Comparison of ENCODE assay signal across 19 cellular contexts in genomic region chr5:141926434-141926833, GRCh38. TPM values are rescaled to one million over a fixed set of nuclear protein-coding genes. Genes with fewer than 3 reads are reported as not detected.
DNase-seq lines count a peak whose midpoint lies in the region; ATAC-seq, FAIRE-seq and TF ChIP-seq lines count a peak whose summit lies in the region.
"Had no signal": no experiment of that assay in that cellular context is flagged by ENCODE, and none has a peak within 500 bp of the region (broad histone marks: within the 10 kb centered on the region; RNA-seq: fewer than 3 reads in every experiment).

No MANE protein-coding gene starts in this region.

- H3K36me3 Mint-ChIP-seq in activated naive CD4-positive, alpha-beta T cell treated with anti-CD3 and anti-CD28 coated beads, Interleukin-2, amount 50 U/mL, for 24 hours = peaks cover 23% of the 10 kb centered on the region
- peaks cover 33% of the 10 kb centered on the region for H3K36me3 Mint-ChIP-seq in activated naive CD4-positive, alpha-beta T cell treated with anti-CD3 and anti-CD28 coated beads for 36 hours (ENCODE audit: low read depth)

- CTCF ChIA-PET in activated naive CD4-positive, alpha-beta T cell treated with anti-CD3 and anti-CD28 coated beads for 36 hours (lab: Charles Lee) = no interaction called here
- CTCF ChIA-PET in HepG2 (lab: Yijun Ruan, JAX; ENCODE audit: low intra/inter-chr PET ratio, low total read pairs) = no interaction called here

- POLR2A ChIA-PET in HepG2 (lab: Yijun Ruan, JAX) = no interaction called here

- H3K27ac ChIP-seq in HepG2 (ENCODE audit: extremely low read length, insufficient read depth, low read length) (no peak overlapping the region), osteoblast (ENCODE audit: low read depth, low read length) (no peak overlapping the region)
- H3K27ac ChIP-seq: 22Rv1; BLaER1 treated with 17β-estradiol and CSF1 and Interleukin-3, amounts not matched to agents 10 nM and 100 nM; GM23248 had no signal

- in situ Hi-C loops in HepG2 (cut with HindIII; ENCODE audit: extremely low pct_ligation_motif_present, low pct_unique_long_range_greater_than_20kb) = no loop called here

- H3K9ac ChIP-seq in Loucy (ENCODE audit: low read depth, low read length, poor library complexity, severe bottlenecking) (no peak overlapping the region), HepG2 (ENCODE audit: insufficient read depth, low read depth, low read length) (no peak overlapping the region)
- H3K9ac ChIP-seq: GM23248 had no signal

- TF ChIP-seq RAD21 in HepG2 (CRISPR knock-in tag; IDR thresholded peaks at IDR 0.05) = no peak

- FAIRE-seq in HepG2 (lab: Jason Lieb, UNC) = no peak
- no peak for FAIRE-seq in RCC 7860 (lab: Jason Lieb, UNC)
- FAIRE-seq: GM12878, GM18507, H54 had no signal

- no peaks in the 10 kb centered on the region for H3K27me3 Mint-ChIP-seq in activated naive CD4-positive, alpha-beta T cell treated with anti-CD3 and anti-CD28 coated beads, Interleukin-2, amount 50 U/mL, for 24 hours
- no peaks in the 10 kb centered on the region for H3K27me3 Mint-ChIP-seq in activated naive CD4-positive, alpha-beta T cell treated with anti-CD3 and anti-CD28 coated beads for 36 hours (ENCODE audit: low read depth)
- H3K27me3 Mint-ChIP-seq: CD4-positive, CD25-positive, alpha-beta regulatory T cell had no signal

- H2AFZ ChIP-seq in Loucy (ENCODE audit: low read length) (no peak overlapping the region), HepG2 (ENCODE audit: low read length) (no peak overlapping the region), osteoblast (ENCODE audit: low read length) (no peak overlapping the region)
- H2AFZ ChIP-seq: GM23248 had no signal

- H3K4me3 ChIP-seq in Loucy (ENCODE audit: low read length, poor library complexity, severe bottlenecking) = no peak overlapping the region
- H3K4me3 ChIP-seq in HepG2 (replicated peaks in 1 of 3; ENCODE audit: insufficient read depth in 1 of 3, low read depth in 2 of 3, low read length in 3 of 3) = no peak overlapping the region
- no peak overlapping the region for H3K4me3 ChIP-seq in osteoblast (ENCODE audit: insufficient read depth, low read length)
- H3K4me3 ChIP-seq: BLaER1 treated with 17β-estradiol and CSF1 and Interleukin-3, amounts not matched to agents 10 nM and 100 nM; GM12878; GM23248 had no signal

- no peak for ATAC-seq in HepG2
- ATAC-seq in HG03342 (IDR thresholded peaks at IDR 0.05; ENCODE audit: unreplicated experiment) = no peak
- ATAC-seq in HG03469 (IDR thresholded peaks at IDR 0.05; ENCODE audit: unreplicated experiment) = no peak
- ATAC-seq: GM12878, HCT116 had no signal

- WGBS in HepG2 (ENCODE audit: low lambda C conversion rate) = 90% methylated on average over 2 of the region's 2 CpGs

- BruUV-seq in HepG2 (replicated peaks; lab: Mats Ljungman, UMichigan) = no TSS peak

- no peak overlapping the region for H3K27ac Mint-ChIP-seq in activated naive CD4-positive, alpha-beta T cell treated with anti-CD3 and anti-CD28 coated beads, Interleukin-2, amount 50 U/mL, for 24 hours
- no peak overlapping the region for H3K27ac Mint-ChIP-seq in activated naive CD4-positive, alpha-beta T cell treated with anti-CD3 and anti-CD28 coated beads for 36 hours

- no peaks in the 10 kb centered on the region for H3K9me2 ChIP-seq in Loucy (replicated peaks; ENCODE audit: low read depth, low read length)

- H3K4me1 ChIP-seq in Loucy (ENCODE audit: insufficient read depth, low read length, poor library complexity, severe bottlenecking) (peaks cover 11% of the 10 kb centered on the region), HepG2 (ENCODE audit: insufficient read depth, low read length) (peaks cover 27% of the 10 kb centered on the region), osteoblast (ENCODE audit: insufficient read depth, low read length) (peaks cover 14% of the 10 kb centered on the region)

- H3K4me3 Mint-ChIP-seq in activated naive CD4-positive, alpha-beta T cell treated with anti-CD3 and anti-CD28 coated beads, Interleukin-2, amount 50 U/mL, for 24 hours = peak overlapping the region; percentile 57
- H3K4me3 Mint-ChIP-seq in activated naive CD4-positive, alpha-beta T cell treated with anti-CD3 and anti-CD28 coated beads for 36 hours = no peak overlapping the region

- H4K20me1 ChIP-seq in Loucy (ENCODE audit: insufficient read depth, low read length, poor library complexity, severe bottlenecking) (peaks cover 17% of the 10 kb centered on the region), HepG2 (ENCODE audit: insufficient read depth, low read length) (0 out of 2 replicates have a peak, but pooled peaks cover 3% of the 10 kb centered on the region), osteoblast (ENCODE audit: insufficient read depth, low read length) (peaks cover 10% of the 10 kb centered on the region)

- H3K4me2 ChIP-seq in Loucy (ENCODE audit: low read depth, low read length, poor library complexity, severe bottlenecking) (peak overlapping the region; percentile 12), HepG2 (ENCODE audit: low read depth, low read length) (no peak overlapping the region), osteoblast (ENCODE audit: insufficient read depth, low read length) (no peak overlapping the region)

- intact Hi-C loops in activated naive CD4-positive, alpha-beta T cell treated with anti-CD3 and anti-CD28 coated beads for 36 hours (cut with micrococcal nuclease) = no loop called here
- intact Hi-C loops in HepG2 (cut with micrococcal nuclease; ENCODE audit: unreplicated experiment) = loop anchor here (5.0 kb wide), 1 partner anchor 36 kb away; no protein-coding TSS in a partner anchor

- no peaks in the 10 kb centered on the region for H3K9me3 Mint-ChIP-seq in activated naive CD4-positive, alpha-beta T cell treated with anti-CD3 and anti-CD28 coated beads, Interleukin-2, amount 50 U/mL, for 24 hours
- no peaks in the 10 kb centered on the region for H3K9me3 Mint-ChIP-seq in activated naive CD4-positive, alpha-beta T cell treated with anti-CD3 and anti-CD28 coated beads for 36 hours
- H3K9me3 Mint-ChIP-seq: CD4-positive, CD25-positive, alpha-beta regulatory T cell had no signal

- H3K4me1 Mint-ChIP-seq in activated naive CD4-positive, alpha-beta T cell treated with anti-CD3 and anti-CD28 coated beads, Interleukin-2, amount 50 U/mL, for 24 hours = peaks cover 36% of the 10 kb centered on the region
- peaks cover 18% of the 10 kb centered on the region for H3K4me1 Mint-ChIP-seq in activated naive CD4-positive, alpha-beta T cell treated with anti-CD3 and anti-CD28 coated beads for 36 hours (ENCODE audit: low read depth)

- TF ChIP-seq EP300 in HepG2 (IDR thresholded peaks at IDR 0.05; ENCODE audit: low read depth in 2 of 2, low read length in 2 of 2) (no peak), HepG2 (CRISPR knock-in tag; IDR thresholded peaks at IDR 0.05; ENCODE audit: borderline replicate concordance) (no peak)

- peaks cover 34% of the 10 kb centered on the region for H3K79me2 ChIP-seq in Loucy (ENCODE audit: insufficient read depth, low read length)
- peaks cover 7% of the 10 kb centered on the region for H3K79me2 ChIP-seq in HepG2 (ENCODE audit: insufficient read depth, low read length)
- H3K79me2 ChIP-seq in osteoblast (ENCODE audit: insufficient read depth, low read length) = peaks cover 21% of the 10 kb centered on the region

- no peak for TF ChIP-seq POLR2A in HepG2 (IDR thresholded peaks at IDR 0.05; ENCODE audit: insufficient read depth in 1 of 2, low read depth in 2 of 2, low read length in 2 of 2)

- no peaks in the 10 kb centered on the region for H3K9me3 ChIP-seq in Loucy (ENCODE audit: insufficient read depth, low read depth, low read length)
- no peaks in the 10 kb centered on the region for H3K9me3 ChIP-seq in HepG2 (ENCODE audit: low read length)
- H3K9me3 ChIP-seq in osteoblast (ENCODE audit: low read depth, low read length) = no peaks in the 10 kb centered on the region
- H3K9me3 ChIP-seq: BLaER1 treated with 17β-estradiol and CSF1 and Interleukin-3, amounts not matched to agents 10 nM and 100 nM had no signal

- no peaks in the 10 kb centered on the region for H3K27me3 ChIP-seq in Loucy (ENCODE audit: insufficient read depth, low read length, poor library complexity, severe bottlenecking)
- H3K27me3 ChIP-seq in HepG2 (ENCODE audit: control insufficient read depth in 1 of 2, insufficient read depth in 2 of 2, low read length in 2 of 2) = no peaks in the 10 kb centered on the region
- no peaks in the 10 kb centered on the region for H3K27me3 ChIP-seq in osteoblast (ENCODE audit: insufficient read depth, low read length)
- H3K27me3 ChIP-seq: BLaER1 treated with 17β-estradiol and CSF1 and Interleukin-3, amounts not matched to agents 10 nM and 100 nM had no signal

- H3K36me3 ChIP-seq in Loucy (ENCODE audit: insufficient read depth, low read length) = peaks cover 49% of the 10 kb centered on the region; the same call in 1 of the 2 replicates
- peaks cover 15 to 55% of the 10 kb centered on the region in 2 experiments for H3K36me3 ChIP-seq in HepG2 (replicated peaks in 1 of 2; ENCODE audit: control insufficient read depth in 1 of 2, insufficient read depth in 2 of 2, low read length in 2 of 2)
- H3K36me3 ChIP-seq in osteoblast (ENCODE audit: insufficient read depth, low read length) = peaks cover 60% of the 10 kb centered on the region

- H3F3A ChIP-seq in Loucy (ENCODE audit: low read depth) = 0 out of 2 replicates have a peak, but pooled peaks cover 2% of the 10 kb centered on the region

- DNase-seq in activated naive CD4-positive, alpha-beta T cell treated with anti-CD3 and anti-CD28 coated beads for 36 hours = no peak
- DNase-seq in HepG2 (ENCODE audit: low spot score) (no peak), osteoblast (ENCODE audit: insufficient read length, low spot score, missing footprints) (peak; percentile 15), RCC 7860 (ENCODE audit: low spot score) (no peak)
- DNase-seq: Calu3; CD4-positive, CD25-positive, alpha-beta regulatory T cell; DMS 273 treated with DMSO at 0.1 percent for 48 hours; GM23248 had no signal

- TF ChIP-seq CTCF in Loucy (conservative IDR thresholded peaks at IDR 0.05; ENCODE audit: low read length) = no peak
- TF ChIP-seq CTCF in HepG2 (CRISPR knock-in tag; IDR thresholded peaks at IDR 0.05) = no peak
- TF ChIP-seq CTCF in osteoblast (IDR thresholded peaks at IDR 0.05; ENCODE audit: extremely low read depth, low read depth, low read length) = no peak

RNA-seq across cellular contexts. Expression of gene DELE1, which starts 2.8 kb away (rescaled TPM):
- 10 to 100 TPM; 48.0 to 50.6 TPM for total RNA-seq in activated naive CD4-positive, alpha-beta T cell treated with anti-CD3 and anti-CD28 coated beads for 36 hours
- total RNA-seq in HepG2 (2016; rRNA removed; fragmentation: Illumina TruSeq; extraction: Trizol) (46.5 and 57.5 TPM in 2 replicates), osteoblast (50.1 and 52.1 TPM in 2 replicates)
- 7.7 and 8.6 TPM in 2 replicates for total RNA-seq in HepG2 (2016; cell fraction: cytosol; rRNA removed; fragmentation: Illumina TruSeq; extraction: Trizol; ENCODE audit: low read depth)
- 44.4 and 53.9 TPM in 2 replicates for total RNA-seq in HepG2 (2016; cell fraction: insoluble cytoplasmic fraction; rRNA removed; fragmentation: Illumina TruSeq; extraction: Trizol)
- total RNA-seq in HepG2 (2016; cell fraction: membrane; rRNA removed; fragmentation: Illumina TruSeq; extraction: Trizol) = 23.5 and 25.7 TPM in 2 replicates
- total RNA-seq in HepG2 (2016; cell fraction: nucleus; rRNA removed; fragmentation: Illumina TruSeq; extraction: Trizol) = 61.2 and 73.5 TPM in 2 replicates
- polyA plus RNA-seq in HepG2 (2011; rRNA removed) = 90.3 and 97.1 TPM in 2 replicates
- polyA plus RNA-seq in HepG2 (2011; cell fraction: cytosol; rRNA removed) = 44.7 and 66.5 TPM in 2 replicates
- 267 and 277 TPM in 2 replicates for polyA plus RNA-seq in HepG2 (2011; cell fraction: nucleus; rRNA removed)
- polyA plus RNA-seq in HepG2 (2012) = 44.3 and 49.8 TPM in 2 replicates
- 8.6 and 10.7 TPM in 2 replicates for polyA plus RNA-seq in HepG2 (2016; cell fraction: cytosol; fragmentation: Illumina TruSeq; extraction: Trizol; ENCODE audit: low read depth)
- polyA plus RNA-seq in HepG2 (2016; cell fraction: insoluble cytoplasmic fraction; fragmentation: Illumina TruSeq; extraction: Trizol; ENCODE audit: low read depth) = 46.9 and 52.3 TPM in 2 replicates
- 20.4 and 27.3 TPM in 2 replicates for polyA plus RNA-seq in HepG2 (2016; cell fraction: membrane; fragmentation: Illumina TruSeq; extraction: Trizol; ENCODE audit: low read depth)
- 113 TPM in 2 replicates for polyA plus RNA-seq in HepG2 (2016; cell fraction: nucleus; fragmentation: Illumina TruSeq; extraction: Trizol; ENCODE audit: insufficient read depth, low read depth)
- polyA minus RNA-seq in HepG2 (2011; rRNA and poly(A)+ RNA removed; ENCODE audit: low replicate concordance) = 120 and 133 TPM in 2 replicates
- 27.7 and 33.0 TPM in 2 replicates for polyA minus RNA-seq in HepG2 (2011; cell fraction: cytosol; rRNA and poly(A)+ RNA removed)
- polyA minus RNA-seq in HepG2 (2011; cell fraction: nucleus; rRNA and poly(A)+ RNA removed) = 76.1 and 82.6 TPM in 2 replicates

RNA-seq across cellular contexts. Expression of gene PCDH12, which starts 31.6 kb away (rescaled TPM):
- 1 to 10 TPM in 1 of 2 experiments, under 1 TPM in 1; 0.43 to 1.1 TPM for total RNA-seq in activated naive CD4-positive, alpha-beta T cell treated with anti-CD3 and anti-CD28 coated beads for 36 hours
- total RNA-seq in HepG2 (2016; rRNA removed; fragmentation: Illumina TruSeq; extraction: Trizol) (not detected in 2 replicates), osteoblast (under 0.01 TPM in 1 of 2 replicates, not detected in the other)
- not detected in 2 replicates for total RNA-seq in HepG2 (2016; cell fraction: cytosol; rRNA removed; fragmentation: Illumina TruSeq; extraction: Trizol; ENCODE audit: low read depth)
- total RNA-seq in HepG2 (2016; cell fraction: insoluble cytoplasmic fraction; rRNA removed; fragmentation: Illumina TruSeq; extraction: Trizol) = not detected in 2 replicates
- total RNA-seq in HepG2 (2016; cell fraction: membrane; rRNA removed; fragmentation: Illumina TruSeq; extraction: Trizol) = not detected in 2 replicates
- total RNA-seq in HepG2 (2016; cell fraction: nucleus; rRNA removed; fragmentation: Illumina TruSeq; extraction: Trizol) = not detected in 2 replicates
- not detected in 2 replicates for polyA plus RNA-seq in HepG2 (2011; rRNA removed)
- polyA plus RNA-seq in HepG2 (2011; cell fraction: cytosol; rRNA removed) = not detected in 2 replicates
- not detected in 2 replicates for polyA plus RNA-seq in HepG2 (2011; cell fraction: nucleus; rRNA removed)
- 0.13 and 0.25 TPM in 2 replicates for polyA plus RNA-seq in HepG2 (2012)
- not detected in 2 replicates for polyA plus RNA-seq in HepG2 (2016; cell fraction: cytosol; fragmentation: Illumina TruSeq; extraction: Trizol; ENCODE audit: low read depth)
- polyA plus RNA-seq in HepG2 (2016; cell fraction: insoluble cytoplasmic fraction; fragmentation: Illumina TruSeq; extraction: Trizol; ENCODE audit: low read depth) = not detected in 2 replicates
- not detected in 2 replicates for polyA plus RNA-seq in HepG2 (2016; cell fraction: membrane; fragmentation: Illumina TruSeq; extraction: Trizol; ENCODE audit: low read depth)
- not detected in 2 replicates for polyA plus RNA-seq in HepG2 (2016; cell fraction: nucleus; fragmentation: Illumina TruSeq; extraction: Trizol; ENCODE audit: insufficient read depth, low read depth)
- polyA minus RNA-seq in HepG2 (2011; rRNA and poly(A)+ RNA removed; ENCODE audit: low replicate concordance) = 0.33 TPM in 1 of 2 replicates, not detected in the other
- not detected in 2 replicates for polyA minus RNA-seq in HepG2 (2011; cell fraction: cytosol; rRNA and poly(A)+ RNA removed)
- not detected in 2 replicates for polyA minus RNA-seq in HepG2 (2011; cell fraction: nucleus; rRNA and poly(A)+ RNA removed)
- total RNA-seq: Calu3; CD4-positive, CD25-positive, alpha-beta regulatory T cell; Daoy; GM23248 had no signal

RNA-seq across cellular contexts. Expression of gene RNF14, which starts 42.5 kb away (rescaled TPM):
- total RNA-seq in activated naive CD4-positive, alpha-beta T cell treated with anti-CD3 and anti-CD28 coated beads for 36 hours = 10 to 100 TPM; 29.8 to 35.6 TPM
- 28.1 and 42.4 TPM in 2 replicates for total RNA-seq in HepG2 (2016; rRNA removed; fragmentation: Illumina TruSeq; extraction: Trizol)
- total RNA-seq in HepG2 (2016; cell fraction: cytosol; rRNA removed; fragmentation: Illumina TruSeq; extraction: Trizol; ENCODE audit: low read depth) = 7.6 TPM in 2 replicates
- 29.9 and 40.7 TPM in 2 replicates for total RNA-seq in HepG2 (2016; cell fraction: insoluble cytoplasmic fraction; rRNA removed; fragmentation: Illumina TruSeq; extraction: Trizol)
- 23.1 and 23.3 TPM in 2 replicates for total RNA-seq in HepG2 (2016; cell fraction: membrane; rRNA removed; fragmentation: Illumina TruSeq; extraction: Trizol)
- total RNA-seq in HepG2 (2016; cell fraction: nucleus; rRNA removed; fragmentation: Illumina TruSeq; extraction: Trizol) = 16.1 and 19.9 TPM in 2 replicates
- 11.0 and 11.3 TPM in 2 replicates for polyA plus RNA-seq in HepG2 (2011; rRNA removed)
- polyA plus RNA-seq in HepG2 (2011; cell fraction: cytosol; rRNA removed) = 6.2 and 9.3 TPM in 2 replicates
- 5.6 and 8.1 TPM in 2 replicates for polyA plus RNA-seq in HepG2 (2011; cell fraction: nucleus; rRNA removed)
- polyA plus RNA-seq in HepG2 (2012) = 13.0 and 15.4 TPM in 2 replicates
- 5.0 and 7.5 TPM in 2 replicates for polyA plus RNA-seq in HepG2 (2016; cell fraction: cytosol; fragmentation: Illumina TruSeq; extraction: Trizol; ENCODE audit: low read depth)
- 23.5 and 26.8 TPM in 2 replicates for polyA plus RNA-seq in HepG2 (2016; cell fraction: insoluble cytoplasmic fraction; fragmentation: Illumina TruSeq; extraction: Trizol; ENCODE audit: low read depth)
- polyA plus RNA-seq in HepG2 (2016; cell fraction: membrane; fragmentation: Illumina TruSeq; extraction: Trizol; ENCODE audit: low read depth) = 11.6 and 11.8 TPM in 2 replicates
- 9.6 and 13.2 TPM in 2 replicates for polyA plus RNA-seq in HepG2 (2016; cell fraction: nucleus; fragmentation: Illumina TruSeq; extraction: Trizol; ENCODE audit: insufficient read depth, low read depth)
- polyA minus RNA-seq in HepG2 (2011; rRNA and poly(A)+ RNA removed; ENCODE audit: low replicate concordance) = 16.9 and 18.8 TPM in 2 replicates
- polyA minus RNA-seq in HepG2 (2011; cell fraction: cytosol; rRNA and poly(A)+ RNA removed) = 8.3 and 10.7 TPM in 2 replicates
- polyA minus RNA-seq in HepG2 (2011; cell fraction: nucleus; rRNA and poly(A)+ RNA removed) = 10.7 and 13.6 TPM in 2 replicates
- 69.0 and 90.8 TPM in 2 replicates for total RNA-seq in osteoblast

RNA-seq across cellular contexts. Expression of gene PCDH1, which starts 48.2 kb away (rescaled TPM):
- not detected for total RNA-seq in activated naive CD4-positive, alpha-beta T cell treated with anti-CD3 and anti-CD28 coated beads for 36 hours
- total RNA-seq in HepG2 (2016; rRNA removed; fragmentation: Illumina TruSeq; extraction: Trizol) (0.11 and 0.13 TPM in 2 replicates), osteoblast (0.29 and 1.4 TPM in 2 replicates)
- not detected in 2 replicates for total RNA-seq in HepG2 (2016; cell fraction: cytosol; rRNA removed; fragmentation: Illumina TruSeq; extraction: Trizol; ENCODE audit: low read depth)
- total RNA-seq in HepG2 (2016; cell fraction: insoluble cytoplasmic fraction; rRNA removed; fragmentation: Illumina TruSeq; extraction: Trizol) = 0.09 TPM in 1 of 2 replicates, not detected in the other
- not detected in 2 replicates for total RNA-seq in HepG2 (2016; cell fraction: membrane; rRNA removed; fragmentation: Illumina TruSeq; extraction: Trizol)
- 0.31 TPM in 1 of 2 replicates, not detected in the other for total RNA-seq in HepG2 (2016; cell fraction: nucleus; rRNA removed; fragmentation: Illumina TruSeq; extraction: Trizol)
- 0.83 and 1.3 TPM in 2 replicates for polyA plus RNA-seq in HepG2 (2011; rRNA removed)
- polyA plus RNA-seq in HepG2 (2011; cell fraction: cytosol; rRNA removed) = 0.85 and 1.0 TPM in 2 replicates
- 0.83 and 0.90 TPM in 2 replicates for polyA plus RNA-seq in HepG2 (2011; cell fraction: nucleus; rRNA removed)
- polyA plus RNA-seq in HepG2 (2012) = 0.80 and 1.3 TPM in 2 replicates
- polyA plus RNA-seq in HepG2 (2016; cell fraction: cytosol; fragmentation: Illumina TruSeq; extraction: Trizol; ENCODE audit: low read depth) = 0.08 TPM in 1 of 2 replicates, not detected in the other
- polyA plus RNA-seq in HepG2 (2016; cell fraction: insoluble cytoplasmic fraction; fragmentation: Illumina TruSeq; extraction: Trizol; ENCODE audit: low read depth) = 0.11 TPM in 1 of 2 replicates, not detected in the other
- polyA plus RNA-seq in HepG2 (2016; cell fraction: membrane; fragmentation: Illumina TruSeq; extraction: Trizol; ENCODE audit: low read depth) = not detected in 2 replicates
- 0.25 TPM in 1 of 2 replicates, not detected in the other for polyA plus RNA-seq in HepG2 (2016; cell fraction: nucleus; fragmentation: Illumina TruSeq; extraction: Trizol; ENCODE audit: insufficient read depth, low read depth)
- 2.1 and 10.8 TPM in 2 replicates for polyA minus RNA-seq in HepG2 (2011; rRNA and poly(A)+ RNA removed; ENCODE audit: low replicate concordance)
- 1.6 and 1.9 TPM in 2 replicates for polyA minus RNA-seq in HepG2 (2011; cell fraction: cytosol; rRNA and poly(A)+ RNA removed)
- polyA minus RNA-seq in HepG2 (2011; cell fraction: nucleus; rRNA and poly(A)+ RNA removed) = 0.75 and 0.77 TPM in 2 replicates
